In the genomic region with DNA sequence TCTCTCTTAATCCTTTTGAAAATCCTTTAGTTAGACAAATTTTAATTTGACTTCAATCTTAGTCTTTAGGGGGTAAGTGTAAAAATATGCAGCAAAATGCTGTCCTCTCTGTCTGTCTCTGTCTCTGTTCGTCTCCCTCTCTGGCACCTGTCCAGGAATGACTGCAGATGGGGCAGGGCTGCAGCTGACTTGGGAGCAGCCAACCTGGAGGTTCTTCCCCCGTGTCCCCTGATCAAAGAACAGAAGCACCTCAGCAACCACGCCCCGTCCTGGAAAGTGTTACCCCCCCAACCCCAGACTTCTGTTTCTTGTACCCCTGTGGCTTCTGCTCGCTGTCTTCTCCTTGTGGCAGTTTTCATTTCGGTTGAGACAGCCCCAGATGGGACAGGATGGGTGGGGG, we compare ENCODE assay signal across 20 cellular contexts.
"Had no signal": no experiment of that assay in that cellular context is flagged by ENCODE, and none has a peak within 500 bp of the region (broad histone marks: within the 10 kb centered on the region; RNA-seq: fewer than 3 reads in every experiment).

No MANE protein-coding gene starts in this region.

- DNase-seq: colonic mucosa; effector CD8-positive, alpha-beta T cell; endodermal cell; foreskin fibroblast; heart left ventricle; kidney; mesendoderm; naive thymus-derived CD8-positive, alpha-beta T cell; right lobe of liver; small intestine; stimulated activated CD4-positive, alpha-beta T cell treated with anti-CD3 and anti-CD28 coated beads, Interleukin-2, amount 100 ng/mL, for 24 hours; stimulated activated CD4-positive, alpha-beta T cell treated with anti-CD3 and anti-CD28 coated beads, Interleukin-4, amount 100 ng/mL, for 24 hours; stimulated activated naive CD4-positive, alpha-beta T cell treated with Interleukin-2 at 50 U/mL for 16 hours; stomach; thyroid gland; trophoblast cell had no signal

- ATAC-seq: esophagus mucosa; gastroesophageal sphincter; heart left ventricle; left lobe of liver; naive thymus-derived CD8-positive, alpha-beta T cell; right lobe of liver; stimulated activated effector memory CD8-positive, alpha-beta T cell treated with anti-CD3 and anti-CD28 coated beads, Interleukin-12 subunit alpha, Interleukin-12 subunit beta, amount 100 ng/mL, for 72 hours had no signal
